ENCODE assay signal across 23 cellular contexts in the genomic region with DNA sequence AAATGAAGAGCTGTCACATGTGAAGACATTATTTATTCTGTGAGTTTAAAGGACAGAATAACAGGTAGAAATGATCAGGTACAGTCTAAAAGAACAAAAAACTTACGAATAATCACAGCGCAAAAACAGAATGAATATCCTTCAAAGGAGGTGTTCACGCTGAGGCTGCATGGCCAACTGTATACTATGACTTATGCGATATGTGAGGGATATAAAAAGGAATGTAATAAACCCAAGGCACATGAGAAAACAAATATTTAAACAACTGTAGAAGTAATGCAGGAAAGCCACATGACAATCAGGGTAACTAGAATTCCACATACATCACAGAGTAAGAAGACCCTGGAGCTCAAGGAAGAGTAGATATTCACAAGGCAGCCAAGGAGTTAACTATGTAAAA.
"Had no signal": no experiment of that assay in that cellular context is flagged by ENCODE, and none has a peak within 500 bp of the region (broad histone marks: within the 10 kb centered on the region; RNA-seq: fewer than 3 reads in every experiment).

No MANE protein-coding gene starts in this region.

- H3K4me3 ChIP-seq: K562, SJSA1 had no signal

- H3K4me3 Mint-ChIP-seq: IgD-negative memory B cell had no signal

- H3K4me1 ChIP-seq: SJSA1 had no signal

- H3K27me3 Mint-ChIP-seq: IgD-negative memory B cell had no signal

- H3K27ac Mint-ChIP-seq: IgD-negative memory B cell had no signal

- H3K9me3 ChIP-seq: SJSA1 had no signal

- DNase-seq: Kasumi-1, MM.1S, NCI-H1092 treated with DMSO at 0.1 percent for 48 hours, NCI-H1436, NCI-H187, NCI-H2029, NCI-H2081 treated with DMSO at 0.1 percent for 48 hours, NCI-H2171, NCI-H226, NCI-H446, NCI-H510A, NCI-H524 treated with DMSO at 0.1 percent for 48 hours, NCI-H69, NCI-H774, OCI-M1, Right ventricle myocardium superior, RPMI8226, SIG-M5, SK-N-SH, SW 1271 had no signal

- ATAC-seq: K562 had no signal
